22 cellular contexts compared by ENCODE assay signal in the genomic region with DNA sequence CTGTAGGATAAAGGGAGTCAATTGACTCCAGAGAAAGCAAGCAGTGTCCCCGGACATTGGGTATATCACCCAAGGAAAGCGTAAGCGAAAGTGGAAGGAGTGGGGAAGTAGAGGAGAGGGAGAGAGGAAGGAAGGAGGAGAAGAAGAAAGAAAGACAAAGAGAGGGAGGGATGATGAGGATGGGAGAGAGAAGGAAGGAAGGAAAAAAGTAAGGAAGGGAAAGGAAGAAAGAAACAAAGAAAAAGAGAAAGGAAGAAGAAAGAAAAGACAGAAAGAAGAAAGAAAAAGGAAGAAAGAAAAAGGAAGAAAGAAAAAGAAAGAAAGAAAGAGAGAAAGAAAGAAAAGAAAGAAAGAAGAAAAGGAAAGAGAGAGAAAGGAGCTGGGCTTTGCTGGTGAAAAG. TPM values are rescaled to one million over a fixed set of nuclear protein-coding genes. Genes with fewer than 3 reads are reported as not detected.
"Had no signal": no experiment of that assay in that cellular context is flagged by ENCODE, and none has a peak within 500 bp of the region (broad histone marks: within the 10 kb centered on the region; RNA-seq: fewer than 3 reads in every experiment).

No MANE protein-coding gene starts in this region.

- H3K4me3 ChIP-seq: ascending aorta, esophagus squamous epithelium, heart right ventricle, tibial nerve, vagina had no signal

- H3K27ac ChIP-seq: ascending aorta, heart right ventricle, tibial nerve, vagina had no signal

- H3K27ac Mint-ChIP-seq: activated CD8-positive, alpha-beta memory T cell treated with anti-CD3 and anti-CD28 coated beads, Interleukin-2, amount 10 ng/mL, durations not matched to agents 7 days and 5 days; activated naive CD4-positive, alpha-beta T cell treated with anti-CD3 and anti-CD28 coated beads, Interleukin-2, amount 50 U/mL, for 24 hours; immature natural killer cell; natural killer cell treated with Interleukin-12 subunit alpha and Interleukin-12 subunit beta and Interleukin-15 and Interleukin-18, amount 100 ng/mL, for 72 hours; stimulated activated naive CD8-positive, alpha-beta T cell treated with anti-CD3 and anti-CD28 coated beads, Interleukin-15, Interleukin-2, amounts not matched to agents 100 ng/mL and 50 ng/mL, for 24 hours had no signal

- ATAC-seq: activated CD8-positive, alpha-beta memory T cell treated with anti-CD3 and anti-CD28 coated beads, Interleukin-2, amount 10 ng/mL, durations not matched to agents 7 days and 5 days; left ventricle myocardium superior; natural killer cell treated with Interleukin-12 subunit alpha and Interleukin-12 subunit beta and Interleukin-15 and Interleukin-18, amount 100 ng/mL, for 72 hours had no signal

- H3K27me3 ChIP-seq: ascending aorta, esophagus squamous epithelium, tibial nerve, vagina had no signal

- H3K36me3 Mint-ChIP-seq: activated CD8-positive, alpha-beta memory T cell treated with anti-CD3 and anti-CD28 coated beads, Interleukin-2, amount 10 ng/mL, durations not matched to agents 7 days and 5 days; activated naive CD4-positive, alpha-beta T cell treated with anti-CD3 and anti-CD28 coated beads, Interleukin-2, amount 50 U/mL, for 24 hours; immature natural killer cell; natural killer cell treated with Interleukin-12 subunit alpha and Interleukin-12 subunit beta and Interleukin-15 and Interleukin-18, amount 100 ng/mL, for 72 hours had no signal

- H3K9me3 Mint-ChIP-seq: activated naive CD4-positive, alpha-beta T cell treated with anti-CD3 and anti-CD28 coated beads, Interleukin-2, amount 50 U/mL, for 24 hours; immature natural killer cell; natural killer cell treated with Interleukin-12 subunit alpha and Interleukin-12 subunit beta and Interleukin-15 and Interleukin-18, amount 100 ng/mL, for 72 hours; stimulated activated naive CD8-positive, alpha-beta T cell treated with anti-CD3 and anti-CD28 coated beads, Interleukin-15, Interleukin-2, amounts not matched to agents 100 ng/mL and 50 ng/mL, for 24 hours had no signal

- H3K4me1 ChIP-seq: ascending aorta, tibial nerve had no signal

- H3K4me3 Mint-ChIP-seq: activated CD8-positive, alpha-beta memory T cell treated with anti-CD3 and anti-CD28 coated beads, Interleukin-2, amount 10 ng/mL, durations not matched to agents 7 days and 5 days; activated naive CD4-positive, alpha-beta T cell treated with anti-CD3 and anti-CD28 coated beads, Interleukin-2, amount 50 U/mL, for 24 hours; immature natural killer cell; natural killer cell treated with Interleukin-12 subunit alpha and Interleukin-12 subunit beta and Interleukin-15 and Interleukin-18, amount 100 ng/mL, for 72 hours; stimulated activated naive CD8-positive, alpha-beta T cell treated with anti-CD3 and anti-CD28 coated beads, Interleukin-15, Interleukin-2, amounts not matched to agents 100 ng/mL and 50 ng/mL, for 24 hours had no signal

- DNase-seq: activated CD4-positive, alpha-beta T cell treated with anti-CD3 and anti-CD28 coated beads, Interleukin-2, amount 50 U/mL, for 48 hours; activated CD8-positive, alpha-beta memory T cell treated with anti-CD3 and anti-CD28 coated beads, Interleukin-2, amount 10 ng/mL, durations not matched to agents 7 days and 5 days; activated gamma-delta T cell; activated T-cell treated with anti-CD3 and anti-CD28 coated beads, Interleukin-2, amount 50 U/mL, for 1 hour; cortex of kidney; effector CD8-positive, alpha-beta T cell; esophagus squamous epithelium; heart right ventricle; immature natural killer cell; left ventricle myocardium superior; nucleus accumbens; stimulated activated CD4-positive, alpha-beta T cell treated with anti-CD3 and anti-CD28 coated beads, Interleukin-12 subunit alpha, Interleukin-12 subunit beta, amount 100 ng/mL, for 4 hours; stimulated activated CD4-positive, alpha-beta T cell treated with anti-CD3 and anti-CD28 coated beads, Interleukin-1b, Interleukin-23, amount 100 ng/mL, for 48 hours; stimulated activated CD8-positive, alpha-beta memory T cell treated with anti-CD3 and anti-CD28 coated beads, Interleukin-4, amount 100 ng/mL, for 48 hours had no signal

- H3K36me3 ChIP-seq: ascending aorta, esophagus squamous epithelium, heart right ventricle, tibial nerve, vagina had no signal

- H3K9me3 ChIP-seq: ascending aorta, esophagus squamous epithelium, heart right ventricle, tibial nerve, vagina had no signal

RNA-seq across cellular contexts. Expression of a gene that starts 0.8 kb away (rescaled TPM):
- total RNA-seq: activated CD8-positive, alpha-beta memory T cell treated with anti-CD3 and anti-CD28 coated beads, Interleukin-2, amount 10 ng/mL, durations not matched to agents 7 days and 5 days; natural killer cell treated with Interleukin-12 subunit alpha and Interleukin-12 subunit beta and Interleukin-15 and Interleukin-18, amount 100 ng/mL, for 72 hours; renal cortical epithelial cell; T-helper 1 cell treated with Interleukin-12 subunit alpha and Interleukin-12 subunit beta and Interleukin-4 antibody, amounts not matched to agents 30 ng/mL and 1 ng/mL, for 36 hours had no signal
